8 cellular contexts compared by ENCODE assay signal in genomic region chr17:2929881-2930533, GRCh38.
DNase-seq lines count a peak whose midpoint lies in the region; ATAC-seq and TF ChIP-seq lines count a peak whose summit lies in the region.

No MANE protein-coding gene starts in this region.

- intact Hi-C loops in dorsolateral prefrontal cortex (cut with DNase I): no loop called here

- H3K27ac ChIP-seq in GM23248 (no peak overlapping the region), dorsolateral prefrontal cortex (no peak overlapping the region)

- in situ Hi-C loops in GM23248 (cut with MboI): no loop called here

- 52 to 62% methylated on average over 11 to 15 of the region's 15 CpGs for WGBS in GM23248 (ENCODE audit: low coverage in 1 of 2, low lambda C conversion rate in 2 of 2, missing lambda C conversion rate in 2 of 2), 2 experiments

- H3K79me2 ChIP-seq in GM23248 (ENCODE audit: insufficient read depth): no peaks in the 10 kb centered on the region

- H3K27ac Mint-ChIP-seq in T-helper 17 cell: no peak overlapping the region
- peak overlapping the region in 1 of 2 donors; percentile 35 for H3K27ac Mint-ChIP-seq in natural killer cell treated with Interleukin-12 subunit alpha and Interleukin-12 subunit beta and Interleukin-15 and Interleukin-18, amount 100 ng/mL, for 72 hours

- H3K9me2 ChIP-seq in GM23248 (ENCODE audit: insufficient read depth): no peaks in the 10 kb centered on the region

- H3K36me3 Mint-ChIP-seq in T-helper 17 cell (ENCODE audit: low read depth): peaks cover 7% of the 10 kb centered on the region
- H3K36me3 Mint-ChIP-seq in natural killer cell treated with Interleukin-12 subunit alpha and Interleukin-12 subunit beta and Interleukin-15 and Interleukin-18, amount 100 ng/mL, for 72 hours: peaks cover 5% of the 10 kb centered on the region

- H2AFZ ChIP-seq in GM23248: no peak overlapping the region

- H3K9ac ChIP-seq in GM23248: no peak overlapping the region

- no peak overlapping the region for H3K4me2 ChIP-seq in GM23248 (ENCODE audit: unreplicated experiment)

- 0 out of 2 replicates have a peak, but pooled peaks cover 2% of the 10 kb centered on the region for H3F3A ChIP-seq in GM23248 (ENCODE audit: insufficient read depth)

- H3K27me3 Mint-ChIP-seq in T-helper 17 cell: no peaks in the 10 kb centered on the region
- no peaks in the 10 kb centered on the region for H3K27me3 Mint-ChIP-seq in natural killer cell treated with Interleukin-12 subunit alpha and Interleukin-12 subunit beta and Interleukin-15 and Interleukin-18, amount 100 ng/mL, for 72 hours

- H3K4me1 Mint-ChIP-seq in T-helper 17 cell: peaks cover 25% of the 10 kb centered on the region
- peaks cover 25 to 48% of the 10 kb centered on the region in 2 donors for H3K4me1 Mint-ChIP-seq in natural killer cell treated with Interleukin-12 subunit alpha and Interleukin-12 subunit beta and Interleukin-15 and Interleukin-18, amount 100 ng/mL, for 72 hours (ENCODE audit: low read depth in 2 of 2)

- no peaks in the 10 kb centered on the region for H3K9me3 Mint-ChIP-seq in natural killer cell treated with Interleukin-12 subunit alpha and Interleukin-12 subunit beta and Interleukin-15 and Interleukin-18, amount 100 ng/mL, for 72 hours

- H3K4me3 Mint-ChIP-seq in T-helper 17 cell: no peak overlapping the region
- no peak overlapping the region for H3K4me3 Mint-ChIP-seq in natural killer cell treated with Interleukin-12 subunit alpha and Interleukin-12 subunit beta and Interleukin-15 and Interleukin-18, amount 100 ng/mL, for 72 hours

- peak; percentile 30 for ATAC-seq in T-helper 17 cell
- peak; percentile 59 to 73 for ATAC-seq in natural killer cell treated with Interleukin-12 subunit alpha and Interleukin-12 subunit beta and Interleukin-15 and Interleukin-18, amount 100 ng/mL, for 72 hours
- ATAC-seq in GM21723 (IDR thresholded peaks at IDR 0.05; ENCODE audit: unreplicated experiment): no peak
- ATAC-seq in GM21367 (IDR thresholded peaks at IDR 0.05; ENCODE audit: unreplicated experiment): no peak

- TF ChIP-seq CTCF in AG09319 (IDR thresholded peaks at IDR 0.05; ENCODE audit: low read depth, low read length): peak; percentile 58
- TF ChIP-seq CTCF in dorsolateral prefrontal cortex (IDR thresholded peaks at IDR 0.05 in 54 of 56, conservative IDR thresholded peaks at IDR 0.05 in 2 of 56; ENCODE audit: low read depth in 1 of 56, partially characterized antibody in 56 of 56): peak in 52 of 56 donors; percentile 17 to 61 (median 44)

- no peak for DNase-seq in AG09319 (ENCODE audit: extremely low read depth, low read depth)
- DNase-seq in GM23248: peak; percentile 65
- no peak for DNase-seq in T-helper 17 cell
- DNase-seq in dorsolateral prefrontal cortex: no peak
- DNase-seq in natural killer cell treated with Interleukin-12 subunit alpha and Interleukin-12 subunit beta and Interleukin-15 and Interleukin-18, amount 100 ng/mL, for 72 hours (ENCODE audit: low spot score): no peak
- no peak for DNase-seq in NOMO-1 treated with dmso at 0.1 percent for 144 hours (lab: John Stamatoyannopoulos, UW; ENCODE audit: unreplicated experiment)

- H3K27me3 ChIP-seq in GM23248 (replicated peaks; ENCODE audit: insufficient read depth) (no peaks in the 10 kb centered on the region), dorsolateral prefrontal cortex (no peaks in the 10 kb centered on the region)

- no peaks in the 10 kb centered on the region for H3K9me3 ChIP-seq in GM23248 (ENCODE audit: low read depth)
- H3K9me3 ChIP-seq in T-helper 17 cell (ENCODE audit: control insufficient read depth, low read length, poor library complexity, severe bottlenecking): no peaks in the 10 kb centered on the region

- H4K20me1 ChIP-seq in GM23248 (ENCODE audit: insufficient read depth): no peaks in the 10 kb centered on the region

- no peak overlapping the region for H3K4me3 ChIP-seq in GM23248
- H3K4me3 ChIP-seq in dorsolateral prefrontal cortex: no peak overlapping the region

- no peaks in the 10 kb centered on the region for H3K36me3 ChIP-seq in GM23248 (ENCODE audit: low read depth)

- peaks cover 4% of the 10 kb centered on the region; the same call in 1 of the 2 replicates for H3K4me1 ChIP-seq in GM23248 (ENCODE audit: insufficient read depth)

Comparison
In these comparisons a context has a peak if more than half of its experiments do, and no peak if none do; other contexts are left out.
1. ATAC-seq: peak in T-helper 17 cell (single experiment) and natural killer cell treated with Interleukin-12 subunit alpha and Interleukin-12 subunit beta and Interleukin-15 and Interleukin-18, amount 100 ng/mL, for 72 hours (2 of 2); none in GM21723 (single experiment) and GM21367 (single experiment).